1 cellular context compared by ENCODE assay signal in the genomic region with DNA sequence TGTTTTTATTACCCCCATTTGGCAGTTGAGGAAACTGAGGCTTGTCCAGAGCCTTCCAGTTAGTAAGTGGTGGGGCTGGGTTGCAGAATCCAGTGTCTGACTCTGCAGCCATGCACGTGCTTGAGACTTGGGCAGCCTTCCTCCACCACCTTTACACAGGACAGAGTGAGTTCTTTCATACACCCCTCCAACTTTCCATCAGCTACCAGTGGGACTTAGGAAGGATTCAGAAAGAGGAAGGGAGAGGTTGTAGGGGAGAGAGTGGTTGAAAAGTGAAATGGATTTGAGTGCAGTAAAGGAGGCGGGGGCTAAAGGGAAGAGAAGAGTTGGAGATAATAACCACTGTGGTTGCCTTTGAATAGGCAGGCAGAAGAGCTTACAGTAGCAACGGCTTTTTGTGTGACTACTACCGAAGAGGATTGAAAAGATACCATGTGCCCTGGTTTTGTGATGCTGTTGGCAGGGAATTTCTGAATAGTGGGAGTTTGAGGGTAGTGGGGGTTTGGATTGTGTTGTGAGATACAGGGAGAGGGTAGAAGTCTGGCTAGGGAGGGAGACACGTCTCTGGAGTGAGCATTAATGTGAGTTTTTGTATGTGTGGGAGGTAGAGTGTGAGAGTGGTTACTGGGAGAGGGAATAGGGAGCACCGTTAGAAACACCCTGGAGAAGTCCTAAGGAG.
A peak's percentile ranks its signal among the peaks of the same experiment; 100 is the strongest.
TF ChIP-seq lines count a peak whose summit lies in the region.

No MANE protein-coding gene starts in this region.

TF ChIP-seq in K562, 482 proteins besides CTCF, POLR2A, EP300 and RAD21 (continued from another document):
- TF ChIP-seq, protein P1, sequence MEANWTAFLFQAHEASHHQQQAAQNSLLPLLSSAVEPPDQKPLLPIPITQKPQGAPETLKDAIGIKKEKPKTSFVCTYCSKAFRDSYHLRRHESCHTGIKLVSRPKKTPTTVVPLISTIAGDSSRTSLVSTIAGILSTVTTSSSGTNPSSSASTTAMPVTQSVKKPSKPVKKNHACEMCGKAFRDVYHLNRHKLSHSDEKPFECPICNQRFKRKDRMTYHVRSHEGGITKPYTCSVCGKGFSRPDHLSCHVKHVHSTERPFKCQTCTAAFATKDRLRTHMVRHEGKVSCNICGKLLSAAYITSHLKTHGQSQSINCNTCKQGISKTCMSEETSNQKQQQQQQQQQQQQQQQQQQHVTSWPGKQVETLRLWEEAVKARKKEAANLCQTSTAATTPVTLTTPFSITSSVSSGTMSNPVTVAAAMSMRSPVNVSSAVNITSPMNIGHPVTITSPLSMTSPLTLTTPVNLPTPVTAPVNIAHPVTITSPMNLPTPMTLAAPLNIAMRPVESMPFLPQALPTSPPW (CRISPR knock-in tag; IDR thresholded peaks at IDR 0.05) = 0 out of 2 replicates have a peak, but pooled peaks have one; percentile 37
- TF ChIP-seq HMG20A (CRISPR knock-in tag; conservative IDR thresholded peaks at IDR 0.05) = no peak
- 0 out of 2 replicates have a peak, but pooled peaks have one; percentile 24 for TF ChIP-seq OTX1 (CRISPR knock-in tag; IDR thresholded peaks at IDR 0.05)
- TF ChIP-seq ZNF699 (CRISPR knock-in tag; IDR thresholded peaks at IDR 0.05; ENCODE audit: insufficient replicate concordance) = no peak
- TF ChIP-seq ZNF175 (CRISPR knock-in tag; IDR thresholded peaks at IDR 0.05; ENCODE audit: low read depth) = no peak
- TF ChIP-seq ATF1 (CRISPR knock-in tag; IDR thresholded peaks at IDR 0.05) = no peak
- TF ChIP-seq ATF1 (tag; IDR thresholded peaks at IDR 0.05) = no peak
- no peak for TF ChIP-seq MTA1 (IDR thresholded peaks at IDR 0.05; ENCODE audit: borderline replicate concordance)
- TF ChIP-seq, protein P2, sequence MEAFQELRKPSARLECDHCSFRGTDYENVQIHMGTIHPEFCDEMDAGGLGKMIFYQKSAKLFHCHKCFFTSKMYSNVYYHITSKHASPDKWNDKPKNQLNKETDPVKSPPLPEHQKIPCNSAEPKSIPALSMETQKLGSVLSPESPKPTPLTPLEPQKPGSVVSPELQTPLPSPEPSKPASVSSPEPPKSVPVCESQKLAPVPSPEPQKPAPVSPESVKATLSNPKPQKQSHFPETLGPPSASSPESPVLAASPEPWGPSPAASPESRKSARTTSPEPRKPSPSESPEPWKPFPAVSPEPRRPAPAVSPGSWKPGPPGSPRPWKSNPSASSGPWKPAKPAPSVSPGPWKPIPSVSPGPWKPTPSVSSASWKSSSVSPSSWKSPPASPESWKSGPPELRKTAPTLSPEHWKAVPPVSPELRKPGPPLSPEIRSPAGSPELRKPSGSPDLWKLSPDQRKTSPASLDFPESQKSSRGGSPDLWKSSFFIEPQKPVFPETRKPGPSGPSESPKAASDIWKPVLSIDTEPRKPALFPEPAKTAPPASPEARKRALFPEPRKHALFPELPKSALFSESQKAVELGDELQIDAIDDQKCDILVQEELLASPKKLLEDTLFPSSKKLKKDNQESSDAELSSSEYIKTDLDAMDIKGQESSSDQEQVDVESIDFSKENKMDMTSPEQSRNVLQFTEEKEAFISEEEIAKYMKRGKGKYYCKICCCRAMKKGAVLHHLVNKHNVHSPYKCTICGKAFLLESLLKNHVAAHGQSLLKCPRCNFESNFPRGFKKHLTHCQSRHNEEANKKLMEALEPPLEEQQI (IDR thresholded peaks at IDR 0.05) = no peak
- no peak for TF ChIP-seq CBFB (CRISPR knock-in tag; IDR thresholded peaks at IDR 0.05)
- no peak for TF ChIP-seq RBM17 (IDR thresholded peaks at IDR 0.05; ENCODE audit: borderline replicate concordance, low read depth, low read length)
- no peak for TF ChIP-seq NUFIP1 (IDR thresholded peaks at IDR 0.05; ENCODE audit: partially characterized antibody)
- peak in 1 of 2 experiments; percentile 24; a peak in 1 of 4 replicates for TF ChIP-seq FOXK2 (conservative IDR thresholded peaks at IDR 0.05 in 1 of 2, IDR thresholded peaks at IDR 0.05 in 1 of 2; ENCODE audit: low read depth in 2 of 2)
- no peak for TF ChIP-seq FIP1L1 (IDR thresholded peaks at IDR 0.05; ENCODE audit: low read depth, low read length, poor library complexity, severe bottlenecking)
- no peak for TF ChIP-seq TBL1XR1 (IDR thresholded peaks at IDR 0.05; ENCODE audit: low read length in 2 of 2)
- no peak for TF ChIP-seq ZNF589 (CRISPR knock-in tag; IDR thresholded peaks at IDR 0.05; ENCODE audit: low read depth)
- peak; percentile 73; the same call in 1 of the 2 replicates for TF ChIP-seq SPI1 (IDR thresholded peaks at IDR 0.05; ENCODE audit: borderline replicate concordance, low read depth, low read length)
- no peak for TF ChIP-seq STAT5A (IDR thresholded peaks at IDR 0.05; ENCODE audit: borderline replicate concordance, low read length)
- no peak for TF ChIP-seq KDM4B (IDR thresholded peaks at IDR 0.05; ENCODE audit: borderline replicate concordance in 2 of 2, low read depth in 1 of 2)
- no peak for TF ChIP-seq ADNP (tag; IDR thresholded peaks at IDR 0.05)
- TF ChIP-seq, protein P3, sequence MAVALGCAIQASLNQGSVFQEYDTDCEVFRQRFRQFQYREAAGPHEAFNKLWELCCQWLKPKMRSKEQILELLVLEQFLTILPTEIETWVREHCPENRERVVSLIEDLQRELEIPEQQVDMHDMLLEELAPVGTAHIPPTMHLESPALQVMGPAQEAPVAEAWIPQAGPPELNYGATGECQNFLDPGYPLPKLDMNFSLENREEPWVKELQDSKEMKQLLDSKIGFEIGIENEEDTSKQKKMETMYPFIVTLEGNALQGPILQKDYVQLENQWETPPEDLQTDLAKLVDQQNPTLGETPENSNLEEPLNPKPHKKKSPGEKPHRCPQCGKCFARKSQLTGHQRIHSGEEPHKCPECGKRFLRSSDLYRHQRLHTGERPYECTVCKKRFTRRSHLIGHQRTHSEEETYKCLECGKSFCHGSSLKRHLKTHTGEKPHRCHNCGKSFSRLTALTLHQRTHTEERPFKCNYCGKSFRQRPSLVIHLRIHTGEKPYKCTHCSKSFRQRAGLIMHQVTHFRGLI (CRISPR knock-in tag; IDR thresholded peaks at IDR 0.05) = no peak
- 0 out of 2 replicates have a peak, but pooled peaks have one; percentile 26 for TF ChIP-seq HLTF (IDR thresholded peaks at IDR 0.05)
- TF ChIP-seq, protein P4, sequence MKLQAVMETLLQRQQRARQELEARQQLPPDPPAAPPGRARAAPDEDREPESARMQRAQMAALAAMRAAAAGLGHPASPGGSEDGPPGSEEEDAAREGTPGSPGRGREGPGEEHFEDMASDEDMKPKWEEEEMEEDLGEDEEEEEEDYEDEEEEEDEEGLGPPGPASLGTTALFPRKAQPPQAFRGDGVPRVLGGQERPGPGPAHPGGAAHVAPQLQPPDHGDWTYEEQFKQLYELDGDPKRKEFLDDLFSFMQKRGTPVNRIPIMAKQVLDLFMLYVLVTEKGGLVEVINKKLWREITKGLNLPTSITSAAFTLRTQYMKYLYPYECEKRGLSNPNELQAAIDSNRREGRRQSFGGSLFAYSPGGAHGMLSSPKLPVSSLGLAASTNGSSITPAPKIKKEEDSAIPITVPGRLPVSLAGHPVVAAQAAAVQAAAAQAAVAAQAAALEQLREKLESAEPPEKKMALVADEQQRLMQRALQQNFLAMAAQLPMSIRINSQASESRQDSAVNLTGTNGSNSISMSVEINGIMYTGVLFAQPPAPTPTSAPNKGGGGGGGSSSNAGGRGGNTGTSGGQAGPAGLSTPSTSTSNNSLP (IDR thresholded peaks at IDR 0.05; ENCODE audit: borderline replicate concordance, low read depth, low read length) = no peak
- TF ChIP-seq GABPB1 (CRISPR knock-in tag; IDR thresholded peaks at IDR 0.05) = no peak
- TF ChIP-seq, protein P5, sequence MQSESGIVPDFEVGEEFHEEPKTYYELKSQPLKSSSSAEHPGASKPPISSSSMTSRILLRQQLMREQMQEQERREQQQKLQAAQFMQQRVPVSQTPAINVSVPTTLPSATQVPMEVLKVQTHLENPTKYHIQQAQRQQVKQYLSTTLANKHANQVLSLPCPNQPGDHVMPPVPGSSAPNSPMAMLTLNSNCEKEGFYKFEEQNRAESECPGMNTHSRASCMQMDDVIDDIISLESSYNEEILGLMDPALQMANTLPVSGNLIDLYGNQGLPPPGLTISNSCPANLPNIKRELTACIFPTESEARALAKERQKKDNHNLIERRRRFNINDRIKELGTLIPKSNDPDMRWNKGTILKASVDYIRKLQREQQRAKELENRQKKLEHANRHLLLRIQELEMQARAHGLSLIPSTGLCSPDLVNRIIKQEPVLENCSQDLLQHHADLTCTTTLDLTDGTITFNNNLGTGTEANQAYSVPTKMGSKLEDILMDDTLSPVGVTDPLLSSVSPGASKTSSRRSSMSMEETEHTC (IDR thresholded peaks at IDR 0.05) = no peak
- TF ChIP-seq RBM25 (IDR thresholded peaks at IDR 0.05; ENCODE audit: low read depth, low read length, severe bottlenecking) = peak; percentile 37
- TF ChIP-seq, protein P6, sequence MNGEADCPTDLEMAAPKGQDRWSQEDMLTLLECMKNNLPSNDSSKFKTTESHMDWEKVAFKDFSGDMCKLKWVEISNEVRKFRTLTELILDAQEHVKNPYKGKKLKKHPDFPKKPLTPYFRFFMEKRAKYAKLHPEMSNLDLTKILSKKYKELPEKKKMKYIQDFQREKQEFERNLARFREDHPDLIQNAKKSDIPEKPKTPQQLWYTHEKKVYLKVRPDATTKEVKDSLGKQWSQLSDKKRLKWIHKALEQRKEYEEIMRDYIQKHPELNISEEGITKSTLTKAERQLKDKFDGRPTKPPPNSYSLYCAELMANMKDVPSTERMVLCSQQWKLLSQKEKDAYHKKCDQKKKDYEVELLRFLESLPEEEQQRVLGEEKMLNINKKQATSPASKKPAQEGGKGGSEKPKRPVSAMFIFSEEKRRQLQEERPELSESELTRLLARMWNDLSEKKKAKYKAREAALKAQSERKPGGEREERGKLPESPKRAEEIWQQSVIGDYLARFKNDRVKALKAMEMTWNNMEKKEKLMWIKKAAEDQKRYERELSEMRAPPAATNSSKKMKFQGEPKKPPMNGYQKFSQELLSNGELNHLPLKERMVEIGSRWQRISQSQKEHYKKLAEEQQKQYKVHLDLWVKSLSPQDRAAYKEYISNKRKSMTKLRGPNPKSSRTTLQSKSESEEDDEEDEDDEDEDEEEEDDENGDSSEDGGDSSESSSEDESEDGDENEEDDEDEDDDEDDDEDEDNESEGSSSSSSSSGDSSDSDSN (IDR thresholded peaks at IDR 0.05; ENCODE audit: borderline replicate concordance in 1 of 2, low read depth in 2 of 2, low read length in 2 of 2) = 0 out of 4 replicates have a peak, but pooled peaks of 1 of the 2 experiments have one; percentile 40
- peak; percentile 21; the same call in 1 of the 2 replicates for TF ChIP-seq TAL1 (IDR thresholded peaks at IDR 0.05)
- TF ChIP-seq ZNF408 (CRISPR knock-in tag; IDR thresholded peaks at IDR 0.05; ENCODE audit: low read depth) = no peak
- TF ChIP-seq BHLHE40 (IDR thresholded peaks at IDR 0.05; ENCODE audit: low read length) = peak; percentile 84
- no peak for TF ChIP-seq FOXP1 (CRISPR knock-in tag; IDR thresholded peaks at IDR 0.05)
- no peak for TF ChIP-seq MCM3 (IDR thresholded peaks at IDR 0.05)
- TF ChIP-seq ZSCAN32 (CRISPR knock-in tag; IDR thresholded peaks at IDR 0.05) = no peak
- TF ChIP-seq ARID1B (IDR thresholded peaks at IDR 0.05) = 0 out of 2 replicates have a peak, but pooled peaks have one; percentile 31
- no peak for TF ChIP-seq ZNF551 (CRISPR knock-in tag; IDR thresholded peaks at IDR 0.05)
